Comparison of ENCODE assay signal across 3 cellular contexts in the genomic region with DNA sequence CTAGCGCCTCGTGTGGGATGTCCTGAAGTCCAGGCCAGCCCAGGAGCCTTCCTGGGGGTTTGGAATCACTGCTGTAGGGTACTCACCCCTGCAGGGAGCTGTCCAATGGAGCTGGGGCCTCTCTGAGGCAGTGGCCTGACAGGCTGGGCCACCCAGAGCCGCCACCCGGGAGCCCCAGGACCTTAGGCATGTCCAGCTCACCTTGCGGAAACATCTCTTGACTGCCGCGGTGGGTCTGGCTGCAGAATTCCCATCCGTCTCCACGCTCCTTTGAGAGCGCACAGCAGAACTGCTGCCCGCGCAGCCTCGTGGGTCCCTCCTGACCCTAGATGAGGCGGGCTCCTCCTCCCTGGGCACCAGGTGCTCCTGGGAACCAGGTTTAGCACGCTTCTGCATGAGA.
DNase-seq lines count a peak whose midpoint lies in the region; TF ChIP-seq lines count a peak whose summit lies in the region.
"Not testable (repeated sequence)": the region's sequence is repeated elsewhere in the genome, so short reads cannot be mapped to it uniquely, and the experiment has no call there.

No MANE protein-coding gene starts in this region.

- not testable (repeated sequence) for H3K9me3 ChIP-seq in Karpas-422 (ENCODE audit: low read length); esophagus muscularis mucosa

- H3K27me3 ChIP-seq in H7 (ENCODE audit: control insufficient read depth, insufficient read depth, low read length); Karpas-422 (ENCODE audit: low read length); esophagus muscularis mucosa: not testable (repeated sequence)

- H3K4me3 ChIP-seq in H7 (ENCODE audit: insufficient read depth, low read depth, low read length); Karpas-422 (ENCODE audit: low read length); esophagus muscularis mucosa: not testable (repeated sequence)

- DNase-seq in H7 = peak; percentile 4
- peak; percentile 20 for DNase-seq in Karpas-422
- DNase-seq in esophagus muscularis mucosa (ENCODE audit: extremely low spot score) = peak; percentile 53

- H3K27ac ChIP-seq in Karpas-422 (ENCODE audit: low read length); esophagus muscularis mucosa (replicated peaks in 1 of 4): not testable (repeated sequence)

- H2AFZ ChIP-seq in Karpas-422 (ENCODE audit: low read length) = not testable (repeated sequence)

- not testable (repeated sequence) for H3K9ac ChIP-seq in Karpas-422 (ENCODE audit: low read length)

- not testable (repeated sequence) for TF ChIP-seq POLR2A in esophagus muscularis mucosa (IDR thresholded peaks at IDR 0.05; ENCODE audit: low read depth)

- not testable (repeated sequence) for TF ChIP-seq EP300 in esophagus muscularis mucosa (IDR thresholded peaks at IDR 0.05)

- H4K20me1 ChIP-seq in Karpas-422 (ENCODE audit: insufficient read depth, low read depth, low read length) = not testable (repeated sequence)

- intact Hi-C loops in esophagus muscularis mucosa (cut with DNase I) = not testable (repeated sequence)

- WGBS in esophagus muscularis mucosa = 90% methylated on average over 15 of the region's 15 CpGs

- not testable (repeated sequence) for H3K4me1 ChIP-seq in Karpas-422 (ENCODE audit: low read length); esophagus muscularis mucosa

- TF ChIP-seq CTCF in esophagus muscularis mucosa (IDR thresholded peaks at IDR 0.05) = not testable (repeated sequence)

- not testable (repeated sequence) for H3K9me2 ChIP-seq in Karpas-422 (replicated peaks; ENCODE audit: insufficient read depth, low read length)

- H3K79me2 ChIP-seq in Karpas-422 (ENCODE audit: low read length) = not testable (repeated sequence)

- not testable (repeated sequence) for H3K4me2 ChIP-seq in Karpas-422 (ENCODE audit: low read depth, low read length, poor library complexity, severe bottlenecking)

- not testable (repeated sequence) for H3K36me3 ChIP-seq in H7 (replicated peaks; ENCODE audit: control insufficient read depth, insufficient read depth, low read length); Karpas-422 (ENCODE audit: insufficient read depth, low read length); esophagus muscularis mucosa
